10 cellular contexts compared by ENCODE assay signal in genomic region chr4:48275247-48275646, GRCh38. TPM values are rescaled to one million over a fixed set of nuclear protein-coding genes. Genes with fewer than 3 reads are reported as not detected.
DNase-seq lines count a peak whose midpoint lies in the region; ATAC-seq and TF ChIP-seq lines count a peak whose summit lies in the region.
"Had no signal": no experiment of that assay in that cellular context is flagged by ENCODE, and none has a peak within 500 bp of the region (broad histone marks: within the 10 kb centered on the region; RNA-seq: fewer than 3 reads in every experiment).

No MANE protein-coding gene starts in this region.

- ATAC-seq in GM21723 (IDR thresholded peaks at IDR 0.05; ENCODE audit: unreplicated experiment) (peak; percentile 50), upper lobe of left lung (ENCODE audit: low FRiP score in 2 of 2) (peak; percentile 53 to 61), HG02610 (IDR thresholded peaks at IDR 0.05; ENCODE audit: unreplicated experiment) (no peak), GM21390 (IDR thresholded peaks at IDR 0.05; ENCODE audit: unreplicated experiment) (no peak)

- H3K4me3 ChIP-seq in esophagus squamous epithelium = no peak overlapping the region
- H3K4me3 ChIP-seq in upper lobe of left lung = no peak overlapping the region
- H3K4me3 ChIP-seq: SK-N-MC had no signal

- intact Hi-C loops in esophagus squamous epithelium (cut with DNase I) = loop anchor here (10.0 kb wide), 1 partner anchor 130 kb away; no protein-coding TSS in a partner anchor

- H3K36me3 ChIP-seq in esophagus squamous epithelium = no peaks in the 10 kb centered on the region
- no peaks in the 10 kb centered on the region for H3K36me3 ChIP-seq in upper lobe of left lung

- no peak for TF ChIP-seq POLR2A in esophagus squamous epithelium (IDR thresholded peaks at IDR 0.05)
- no peak for TF ChIP-seq POLR2A in upper lobe of left lung (IDR thresholded peaks at IDR 0.05)

- peak; percentile 41 for DNase-seq in EL
- DNase-seq in NOMO-1 treated with DMSO at 0.1 percent for 48 hours (lab: John Stamatoyannopoulos, UW; ENCODE audit: unreplicated experiment) = peak; percentile 50
- no peak for DNase-seq in esophagus squamous epithelium (lab: John Stamatoyannopoulos, UW)
- DNase-seq in upper lobe of left lung = no peak
- no peak for DNase-seq in stimulated activated CD4-positive, alpha-beta T cell treated with anti-CD3 and anti-CD28 coated beads, Interleukin-2, amount 100 ng/mL, for 24 hours
- DNase-seq: naive B cell had no signal

- no peak for TF ChIP-seq EP300 in upper lobe of left lung (IDR thresholded peaks at IDR 0.05)

- 41 to 58% methylated on average over 3 of the region's 3 CpGs for WGBS in esophagus squamous epithelium, 2 donors
- 38 to 53% methylated on average over 3 of the region's 3 CpGs for WGBS in upper lobe of left lung, 2 donors

- peaks cover 0 to 4% (median 0%) of the 10 kb centered on the region in 3 donors for H3K4me1 ChIP-seq in esophagus squamous epithelium
- H3K4me1 ChIP-seq in upper lobe of left lung = peaks cover 0 to 6% (median 2%) of the 10 kb centered on the region in 4 donors

- H3K27ac ChIP-seq in esophagus squamous epithelium = no peak overlapping the region
- no peak overlapping the region for H3K27ac ChIP-seq in upper lobe of left lung
- H3K27ac ChIP-seq: SK-N-MC had no signal

- H3K9me3 ChIP-seq in esophagus squamous epithelium (peaks cover 0 to 7% (median 0%) of the 10 kb centered on the region in 3 donors), upper lobe of left lung (no peaks in the 10 kb centered on the region)

- TF ChIP-seq CTCF in esophagus squamous epithelium (IDR thresholded peaks at IDR 0.05) (peak in 5 of 6 experiments; percentile 21 to 63 (median 40)), upper lobe of left lung (IDR thresholded peaks at IDR 0.05) (peak in 4 of 6 experiments; percentile 24 to 48 (median 38))

- no peaks in the 10 kb centered on the region for H3K27me3 ChIP-seq in esophagus squamous epithelium
- peaks cover 0 to 5% (median 0%) of the 10 kb centered on the region in 4 donors for H3K27me3 ChIP-seq in upper lobe of left lung

RNA-seq across cellular contexts. Expression of gene TEC, which starts 5.6 kb away (rescaled TPM):
- total RNA-seq in esophagus squamous epithelium (1 to 10 TPM; 3.8 to 8.6 (median 7.2) TPM), upper lobe of left lung (10 to 100 TPM in 3 of 6 donors, 1 to 10 TPM in 3; 5.9 to 26.2 (median 10.1) TPM)

Comparison
In these comparisons a context has a peak if more than half of its experiments do, and no peak if none do; other contexts are left out.
1. DNase-seq: peak in EL (single experiment) and NOMO-1 treated with DMSO at 0.1 percent for 48 hours (single experiment); none in esophagus squamous epithelium (single experiment), upper lobe of left lung (0 of 2) and stimulated activated CD4-positive, alpha-beta T cell treated with anti-CD3 and anti-CD28 coated beads, Interleukin-2, amount 100 ng/mL, for 24 hours (0 of 2).
2. ATAC-seq: peak in GM21723 (single experiment) and upper lobe of left lung (2 of 2); none in HG02610 (single experiment) and GM21390 (single experiment).